8 cellular contexts compared by ENCODE assay signal in genomic region chr17:8209909-8210760, GRCh38. TPM values are rescaled to one million over a fixed set of nuclear protein-coding genes. Genes with fewer than 3 reads are reported as not detected.
A peak's percentile ranks its signal among the peaks of the same experiment; 100 is the strongest.
DNase-seq lines count a peak whose midpoint lies in the region; ATAC-seq, FAIRE-seq and TF ChIP-seq lines count a peak whose summit lies in the region.

AURKB (minus strand) TSS chr17:8210575; CDS start chr17:8210224, 351 bp downstream.

- H3K4me1 Mint-ChIP-seq in T-helper 2 cell treated with Interferon-gamma antibody and Interleukin-4, amounts not matched to agents 5 μg/mL and 100 μg/mL, for 36 hours (ENCODE audit: low read depth) = peaks cover 25% of the 10 kb centered on the region
- H3K4me1 Mint-ChIP-seq in astrocyte (ENCODE audit: low read depth, unreplicated experiment) = no peaks in the 10 kb centered on the region

- peak within 1 kb of the TSS; percentile 81 for H2AFZ ChIP-seq in astrocyte (ENCODE audit: low read depth, low read length)

- H3K36me3 Mint-ChIP-seq in T-helper 2 cell treated with Interferon-gamma antibody and Interleukin-4, amounts not matched to agents 5 μg/mL and 100 μg/mL, for 36 hours (ENCODE audit: low read depth) = peaks cover 37% of the 10 kb centered on the region
- no peaks in the 10 kb centered on the region for H3K36me3 Mint-ChIP-seq in astrocyte (ENCODE audit: low read depth, unreplicated experiment)

- peak within 1 kb of the TSS; percentile 86 for H3K9ac ChIP-seq in astrocyte (ENCODE audit: low read length)

- peak within 1 kb of the TSS; percentile 96 for H3K4me3 Mint-ChIP-seq in T-helper 2 cell treated with Interferon-gamma antibody and Interleukin-4, amounts not matched to agents 5 μg/mL and 100 μg/mL, for 36 hours
- peak within 1 kb of the TSS; percentile 94 for H3K4me3 Mint-ChIP-seq in astrocyte (ENCODE audit: unreplicated experiment)

- peaks cover 5% of the 10 kb centered on the region for H4K20me1 ChIP-seq in astrocyte (ENCODE audit: insufficient read depth, low read length)

- FAIRE-seq in astrocyte (lab: Jason Lieb, UNC) = no peak

- H3K36me3 ChIP-seq in astrocyte (ENCODE audit: insufficient read depth, low read length) = peaks cover 3% of the 10 kb centered on the region

- peak; percentile 85 for ATAC-seq in GM18498 (IDR thresholded peaks at IDR 0.05; ENCODE audit: unreplicated experiment)
- ATAC-seq in HG02885 (IDR thresholded peaks at IDR 0.05; ENCODE audit: poor library complexity, unreplicated experiment) = peak; percentile 93
- ATAC-seq in GM18858 (IDR thresholded peaks at IDR 0.05; ENCODE audit: unreplicated experiment) = no peak

- peaks cover 4% of the 10 kb centered on the region for H3K4me1 ChIP-seq in astrocyte (ENCODE audit: insufficient read depth, low read length)

- H3K4me3 ChIP-seq in astrocyte (ENCODE audit: insufficient read depth, low read depth, low read length) = peak within 1 kb of the TSS; percentile 76

- H3K79me2 ChIP-seq in astrocyte (ENCODE audit: insufficient read depth, low read length) = peaks cover 37% of the 10 kb centered on the region

- no peaks in the 10 kb centered on the region for H3K27me3 ChIP-seq in astrocyte (ENCODE audit: insufficient read depth, low read length)

- peaks cover 3% of the 10 kb centered on the region for H3K27me3 Mint-ChIP-seq in T-helper 2 cell treated with Interferon-gamma antibody and Interleukin-4, amounts not matched to agents 5 μg/mL and 100 μg/mL, for 36 hours (ENCODE audit: low read depth)
- no peaks in the 10 kb centered on the region for H3K27me3 Mint-ChIP-seq in astrocyte (ENCODE audit: low read depth, unreplicated experiment)

- H3K27ac Mint-ChIP-seq in T-helper 2 cell treated with Interferon-gamma antibody and Interleukin-4, amounts not matched to agents 5 μg/mL and 100 μg/mL, for 36 hours = peak within 1 kb of the TSS; percentile 96
- H3K27ac Mint-ChIP-seq in astrocyte (ENCODE audit: unreplicated experiment) = peak within 1 kb of the TSS; percentile 63

- no peaks in the 10 kb centered on the region for H3K9me3 Mint-ChIP-seq in T-helper 2 cell treated with Interferon-gamma antibody and Interleukin-4, amounts not matched to agents 5 μg/mL and 100 μg/mL, for 36 hours
- no peaks in the 10 kb centered on the region for H3K9me3 Mint-ChIP-seq in astrocyte (ENCODE audit: unreplicated experiment)

- H3K9me3 ChIP-seq in astrocyte (ENCODE audit: insufficient read depth, low read depth, low read length) = no peaks in the 10 kb centered on the region

- peak within 1 kb of the TSS; percentile 87 for H3K27ac ChIP-seq in astrocyte (ENCODE audit: low read depth, low read length)

- DNase-seq in NCI-H1694 treated with DMSO at 0.1 percent for 48 hours (lab: John Stamatoyannopoulos, UW) (peak; percentile 91), astrocyte (ENCODE audit: low read depth) (peak; percentile 88), hepatic stellate cell (ENCODE audit: low spot score) (peak; percentile 98), retina (peak; percentile 94)
- DNase-seq in T-helper 2 cell treated with Interferon-gamma antibody and Interleukin-4, amounts not matched to agents 5 μg/mL and 100 μg/mL, for 36 hours (ENCODE audit: low spot score) = peak; percentile 93

- peak within 1 kb of the TSS; percentile 92 for H3K4me2 ChIP-seq in astrocyte (ENCODE audit: low read length)

- no peak for TF ChIP-seq CTCF in astrocyte (IDR thresholded peaks at IDR 0.05; ENCODE audit: insufficient read depth, low read depth, low read length)

RNA-seq across cellular contexts. Expression of gene AURKB, which starts in this region (rescaled TPM):
- 3.7 and 7.6 TPM in 2 replicates for total RNA-seq in astrocyte
